ENCODE assay signal across 14 cellular contexts in the genomic region with DNA sequence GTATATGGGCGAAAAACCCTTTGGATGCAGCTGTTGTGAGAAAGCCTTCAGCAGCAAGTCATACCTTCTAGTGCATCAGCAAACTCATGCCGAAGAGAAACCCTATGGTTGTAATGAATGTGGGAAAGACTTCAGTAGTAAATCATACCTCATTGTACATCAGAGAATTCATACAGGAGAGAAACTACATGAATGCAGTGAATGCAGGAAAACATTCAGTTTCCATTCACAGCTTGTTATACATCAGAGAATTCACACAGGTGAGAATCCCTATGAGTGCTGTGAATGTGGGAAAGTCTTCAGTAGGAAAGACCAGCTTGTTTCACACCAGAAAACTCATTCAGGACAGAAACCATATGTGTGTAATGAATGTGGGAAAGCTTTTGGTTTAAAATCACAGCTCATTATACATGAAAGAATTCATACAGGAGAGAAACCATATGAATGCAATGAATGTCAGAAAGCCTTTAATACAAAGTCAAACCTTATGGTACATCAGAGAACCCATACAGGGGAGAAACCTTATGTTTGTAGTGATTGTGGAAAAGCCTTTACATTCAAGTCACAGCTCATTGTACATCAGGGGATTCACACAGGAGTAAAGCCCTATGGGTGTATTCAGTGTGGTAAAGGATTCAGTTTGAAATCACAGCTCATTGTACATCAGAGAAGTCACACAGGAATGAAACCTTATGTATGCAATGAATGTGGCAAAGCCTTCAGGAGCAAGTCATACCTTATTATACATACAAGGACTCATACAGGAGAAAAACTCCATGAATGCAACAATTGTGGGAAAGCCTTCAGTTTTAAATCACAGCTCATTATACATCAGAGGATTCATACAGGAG. TPM values are rescaled to one million over a fixed set of nuclear protein-coding genes. Genes with fewer than 3 reads are reported as not detected.
DNase-seq lines count a peak whose midpoint lies in the region; ATAC-seq and TF ChIP-seq lines count a peak whose summit lies in the region.
"Had no signal": no experiment of that assay in that cellular context is flagged by ENCODE, and none has a peak within 500 bp of the region (broad histone marks: within the 10 kb centered on the region; RNA-seq: fewer than 3 reads in every experiment).

No MANE protein-coding gene starts in this region.

- CTCF ChIA-PET in WTC11 (lab: Charles Lee) = no interaction called here

- H3K36me3 ChIP-seq in iPS-18a (ENCODE audit: control insufficient read depth, low read depth, low read length) = peaks cover 34% of the 10 kb centered on the region

- H3K4me3 Mint-ChIP-seq in activated naive CD8-positive, alpha-beta T cell = no peak overlapping the region
- H3K4me3 Mint-ChIP-seq in activated naive CD8-positive, alpha-beta T cell treated with anti-CD3 and anti-CD28 coated beads, Interleukin-2, amount 50 U/mL, for 24 hours = no peak overlapping the region
- H3K4me3 Mint-ChIP-seq in WTC11 = no peak overlapping the region
- H3K4me3 Mint-ChIP-seq in type B pancreatic cell = peak overlapping the region; percentile 59
- no peak overlapping the region for H3K4me3 Mint-ChIP-seq in CD14-positive monocyte

- no peak overlapping the region for H3K9ac ChIP-seq in iPS-18a (ENCODE audit: low read length)

- no peak for ATAC-seq in activated naive CD8-positive, alpha-beta T cell treated with anti-CD3 and anti-CD28 coated beads, Interleukin-2, amount 50 U/mL, for 24 hours
- ATAC-seq in WTC11 = no peak
- no peak for ATAC-seq in GM18519 (IDR thresholded peaks at IDR 0.05; ENCODE audit: low FRiP score, unreplicated experiment)

- H3K9me3 ChIP-seq in iPS-18a (ENCODE audit: control insufficient read depth, low read depth, low read length) = peaks cover 75% of the 10 kb centered on the region

- H3K27ac ChIP-seq in iPS-18a (ENCODE audit: low read length) = no peak overlapping the region

- peaks cover 54% of the 10 kb centered on the region for H3K36me3 Mint-ChIP-seq in activated naive CD8-positive, alpha-beta T cell
- H3K36me3 Mint-ChIP-seq in activated naive CD8-positive, alpha-beta T cell treated with anti-CD3 and anti-CD28 coated beads, Interleukin-2, amount 50 U/mL, for 24 hours (ENCODE audit: low read depth) = peaks cover 73% of the 10 kb centered on the region
- H3K36me3 Mint-ChIP-seq in WTC11 (peaks cover 88% of the 10 kb centered on the region), type B pancreatic cell (peaks cover 64% of the 10 kb centered on the region), CD14-positive monocyte (peaks cover 35 to 45% of the 10 kb centered on the region in 2 donors)

- POLR2A ChIA-PET in WTC11 (lab: Charles Lee) = no interaction called here

- peak overlapping the region; percentile 28 for H3K27ac Mint-ChIP-seq in activated naive CD8-positive, alpha-beta T cell
- no peak overlapping the region for H3K27ac Mint-ChIP-seq in activated naive CD8-positive, alpha-beta T cell treated with anti-CD3 and anti-CD28 coated beads, Interleukin-2, amount 50 U/mL, for 24 hours
- H3K27ac Mint-ChIP-seq in WTC11 (no peak overlapping the region), type B pancreatic cell (peak overlapping the region; percentile 41), CD14-positive monocyte (no peak overlapping the region)

- no peaks in the 10 kb centered on the region for H3K4me1 ChIP-seq in iPS-18a (ENCODE audit: control insufficient read depth, low read depth, low read length)

- H3K4me1 Mint-ChIP-seq in activated naive CD8-positive, alpha-beta T cell (ENCODE audit: low read depth) = no peaks in the 10 kb centered on the region
- H3K4me1 Mint-ChIP-seq in activated naive CD8-positive, alpha-beta T cell treated with anti-CD3 and anti-CD28 coated beads, Interleukin-2, amount 50 U/mL, for 24 hours = no peaks in the 10 kb centered on the region
- H3K4me1 Mint-ChIP-seq in WTC11 (no peaks in the 10 kb centered on the region), type B pancreatic cell (ENCODE audit: unreplicated experiment) (no peaks in the 10 kb centered on the region), CD14-positive monocyte (no peaks in the 10 kb centered on the region)

- H3K27me3 ChIP-seq in iPS-18a (ENCODE audit: control insufficient read depth, insufficient read depth, low read length) = no peaks in the 10 kb centered on the region

- intact Hi-C loops in CD14-positive monocyte (cut with micrococcal nuclease) = no loop called here

- no peak for DNase-seq in activated naive CD8-positive, alpha-beta T cell treated with anti-CD3 and anti-CD28 coated beads, Interleukin-2, amount 50 U/mL, for 24 hours
- DNase-seq in WTC11 (ENCODE audit: low spot score) = no peak
- DNase-seq in type B pancreatic cell (ENCODE audit: extremely low spot score, unreplicated experiment) = no peak
- no peak for DNase-seq in GOT3 (lab: John Stamatoyannopoulos, UW)
- DNase-seq in CD14-positive monocyte (ENCODE audit: low spot score) = no peak
- DNase-seq: AML-193; cerebellar nuclear complex; nucleus accumbens; stimulated activated CD4-positive, alpha-beta T cell treated with anti-CD3 and anti-CD28 coated beads, Interleukin-15, amount 100 ng/mL, for 24 hours had no signal

- TF ChIP-seq CTCF in WTC11 (IDR thresholded peaks at IDR 0.05) (no peak), type B pancreatic cell (conservative IDR thresholded peaks at IDR 0.05) (no peak), CD14-positive monocyte (IDR thresholded peaks at IDR 0.05) (no peak)

- H3K27me3 Mint-ChIP-seq in activated naive CD8-positive, alpha-beta T cell = no peaks in the 10 kb centered on the region
- no peaks in the 10 kb centered on the region for H3K27me3 Mint-ChIP-seq in activated naive CD8-positive, alpha-beta T cell treated with anti-CD3 and anti-CD28 coated beads, Interleukin-2, amount 50 U/mL, for 24 hours
- H3K27me3 Mint-ChIP-seq in WTC11 (ENCODE audit: low read depth) (peaks cover 38% of the 10 kb centered on the region), type B pancreatic cell (no peaks in the 10 kb centered on the region), CD14-positive monocyte (ENCODE audit: low read depth in 3 of 3) (no peaks in the 10 kb centered on the region)

- H3K4me3 ChIP-seq in iPS-18a (ENCODE audit: low read length) = peak overlapping the region; percentile 26

- H3K9me3 Mint-ChIP-seq in activated naive CD8-positive, alpha-beta T cell (ENCODE audit: low read depth) = peaks cover 30% of the 10 kb centered on the region
- peaks cover 63% of the 10 kb centered on the region for H3K9me3 Mint-ChIP-seq in activated naive CD8-positive, alpha-beta T cell treated with anti-CD3 and anti-CD28 coated beads, Interleukin-2, amount 50 U/mL, for 24 hours
- H3K9me3 Mint-ChIP-seq in WTC11 = peaks cover 77% of the 10 kb centered on the region
- peaks cover 42% of the 10 kb centered on the region for H3K9me3 Mint-ChIP-seq in type B pancreatic cell
- H3K9me3 Mint-ChIP-seq in CD14-positive monocyte = peaks cover 38 to 82% (median 79%) of the 10 kb centered on the region in 7 donors

TF ChIP-seq in WTC11, 78 proteins besides CTCF, POLR2A, EP300 and RAD21:
- no peak for TF ChIP-seq ELF4 (CRISPR knock-in tag; IDR thresholded peaks at IDR 0.05; ENCODE audit: low read depth)
- no peak for TF ChIP-seq CBFB (CRISPR knock-in tag; IDR thresholded peaks at IDR 0.05; ENCODE audit: low read depth)
- peak; percentile 61; the same call in 1 of the 2 replicates for TF ChIP-seq GTF2I (CRISPR knock-in tag; conservative IDR thresholded peaks at IDR 0.05)

RNA-seq across cellular contexts. Expression of a gene that starts 21.4 kb away (rescaled TPM):
- 17.3 to 25.3 TPM (median 21.3 TPM) in 3 replicates for total RNA-seq in WTC11 (2021)
- total RNA-seq in type B pancreatic cell (ENCODE audit: low replicate concordance) = 27.6 and 32.4 TPM in 2 replicates
- 1 to 10 TPM; 5.8 to 6.0 TPM for polyA plus RNA-seq in CD14-positive monocyte

RNA-seq across cellular contexts. Expression of a gene that starts 33.0 kb away (rescaled TPM):
- total RNA-seq in WTC11 (2021) = not detected in 3 replicates
- total RNA-seq in type B pancreatic cell (ENCODE audit: low replicate concordance) = not detected in 2 replicates
- polyA plus RNA-seq in CD14-positive monocyte = not detected
- total RNA-seq: HT-29, kidney epithelial cell had no signal

Comparison
In these comparisons a context has a peak if more than half of its experiments do, and no peak if none do; other contexts are left out.
1. H3K27ac Mint-ChIP-seq: peak in activated naive CD8-positive, alpha-beta T cell (single experiment) and type B pancreatic cell (single experiment); none in activated naive CD8-positive, alpha-beta T cell treated with anti-CD3 and anti-CD28 coated beads, Interleukin-2, amount 50 U/mL, for 24 hours (single experiment), WTC11 (single experiment) and CD14-positive monocyte (0 of 7).